ENCODE assay signal across 1 cellular context in genomic region chr11:61792310-61793083, GRCh38.
A peak's percentile ranks its signal among the peaks of the same experiment; 100 is the strongest.
TF ChIP-seq lines count a peak whose summit lies in the region.

Gene FEN1 (plus strand): TSS chr11:61792911. CDS start chr11:61795362, 2,451 bp downstream.
Gene TMEM258 (minus strand): TSS chr11:61792599. CDS start chr11:61792558, 41 bp downstream.

TF ChIP-seq in K562, 482 proteins besides CTCF, POLR2A, EP300 and RAD21 (continued from another document and continues in another):
- TF ChIP-seq, protein P1, sequence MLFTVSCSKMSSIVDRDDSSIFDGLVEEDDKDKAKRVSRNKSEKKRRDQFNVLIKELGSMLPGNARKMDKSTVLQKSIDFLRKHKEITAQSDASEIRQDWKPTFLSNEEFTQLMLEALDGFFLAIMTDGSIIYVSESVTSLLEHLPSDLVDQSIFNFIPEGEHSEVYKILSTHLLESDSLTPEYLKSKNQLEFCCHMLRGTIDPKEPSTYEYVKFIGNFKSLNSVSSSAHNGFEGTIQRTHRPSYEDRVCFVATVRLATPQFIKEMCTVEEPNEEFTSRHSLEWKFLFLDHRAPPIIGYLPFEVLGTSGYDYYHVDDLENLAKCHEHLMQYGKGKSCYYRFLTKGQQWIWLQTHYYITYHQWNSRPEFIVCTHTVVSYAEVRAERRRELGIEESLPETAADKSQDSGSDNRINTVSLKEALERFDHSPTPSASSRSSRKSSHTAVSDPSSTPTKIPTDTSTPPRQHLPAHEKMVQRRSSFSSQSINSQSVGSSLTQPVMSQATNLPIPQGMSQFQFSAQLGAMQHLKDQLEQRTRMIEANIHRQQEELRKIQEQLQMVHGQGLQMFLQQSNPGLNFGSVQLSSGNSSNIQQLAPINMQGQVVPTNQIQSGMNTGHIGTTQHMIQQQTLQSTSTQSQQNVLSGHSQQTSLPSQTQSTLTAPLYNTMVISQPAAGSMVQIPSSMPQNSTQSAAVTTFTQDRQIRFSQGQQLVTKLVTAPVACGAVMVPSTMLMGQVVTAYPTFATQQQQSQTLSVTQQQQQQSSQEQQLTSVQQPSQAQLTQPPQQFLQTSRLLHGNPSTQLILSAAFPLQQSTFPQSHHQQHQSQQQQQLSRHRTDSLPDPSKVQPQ (CRISPR knock-in tag; IDR thresholded peaks at IDR 0.05; ENCODE audit: borderline replicate concordance), result no peak; the same call in 1 of the 2 replicates
- no peak for TF ChIP-seq NR0B1 (IDR thresholded peaks at IDR 0.05; ENCODE audit: partially characterized antibody)
- TF ChIP-seq HDAC3 (IDR thresholded peaks at IDR 0.05; ENCODE audit: borderline replicate concordance, partially characterized antibody), result no peak
- TF ChIP-seq SRF (CRISPR knock-in tag; IDR thresholded peaks at IDR 0.05), result peak in 1 of 2 experiments; percentile 14; a peak in 1 of 4 replicates
- TF ChIP-seq ETV1 (tag; conservative IDR thresholded peaks at IDR 0.05; ENCODE audit: low read depth), result peak; percentile 83
- no peak for TF ChIP-seq CEBPZ (IDR thresholded peaks at IDR 0.05; ENCODE audit: borderline replicate concordance, low read depth, low read length)
- TF ChIP-seq ZNF586 (CRISPR knock-in tag; conservative IDR thresholded peaks at IDR 0.05), result no peak
- TF ChIP-seq ZNF140 (CRISPR knock-in tag; IDR thresholded peaks at IDR 0.05), result no peak
- TF ChIP-seq EWSR1 (IDR thresholded peaks at IDR 0.05; ENCODE audit: borderline replicate concordance, low read depth, partially characterized antibody), result no peak
- peak; percentile 94 for TF ChIP-seq KAT7 (CRISPR knock-in tag; IDR thresholded peaks at IDR 0.05; ENCODE audit: borderline replicate concordance)
- TF ChIP-seq ZNF584 (CRISPR knock-in tag; IDR thresholded peaks at IDR 0.05; ENCODE audit: low read depth), result no peak; the same call in none of the 2 replicates
- TF ChIP-seq, protein P2, sequence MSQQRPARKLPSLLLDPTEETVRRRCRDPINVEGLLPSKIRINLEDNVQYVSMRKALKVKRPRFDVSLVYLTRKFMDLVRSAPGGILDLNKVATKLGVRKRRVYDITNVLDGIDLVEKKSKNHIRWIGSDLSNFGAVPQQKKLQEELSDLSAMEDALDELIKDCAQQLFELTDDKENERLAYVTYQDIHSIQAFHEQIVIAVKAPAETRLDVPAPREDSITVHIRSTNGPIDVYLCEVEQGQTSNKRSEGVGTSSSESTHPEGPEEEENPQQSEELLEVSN (IDR thresholded peaks at IDR 0.05; ENCODE audit: borderline replicate concordance in 1 of 2, extremely low read depth in 1 of 2, insufficient read depth in 1 of 2, insufficient read length in 1 of 2, low read depth in 1 of 2, low read length in 1 of 2, poor library complexity in 1 of 2, severe bottlenecking in 1 of 2), result peak; percentile 88 to 90
- TF ChIP-seq KDM5B (IDR thresholded peaks at IDR 0.05; ENCODE audit: insufficient replicate concordance, low read depth, low read length), result peak; percentile 89
- TF ChIP-seq BRD4 (IDR thresholded peaks at IDR 0.05), result peak; percentile 98; the same call in 1 of the 2 replicates
- TF ChIP-seq, protein P3, sequence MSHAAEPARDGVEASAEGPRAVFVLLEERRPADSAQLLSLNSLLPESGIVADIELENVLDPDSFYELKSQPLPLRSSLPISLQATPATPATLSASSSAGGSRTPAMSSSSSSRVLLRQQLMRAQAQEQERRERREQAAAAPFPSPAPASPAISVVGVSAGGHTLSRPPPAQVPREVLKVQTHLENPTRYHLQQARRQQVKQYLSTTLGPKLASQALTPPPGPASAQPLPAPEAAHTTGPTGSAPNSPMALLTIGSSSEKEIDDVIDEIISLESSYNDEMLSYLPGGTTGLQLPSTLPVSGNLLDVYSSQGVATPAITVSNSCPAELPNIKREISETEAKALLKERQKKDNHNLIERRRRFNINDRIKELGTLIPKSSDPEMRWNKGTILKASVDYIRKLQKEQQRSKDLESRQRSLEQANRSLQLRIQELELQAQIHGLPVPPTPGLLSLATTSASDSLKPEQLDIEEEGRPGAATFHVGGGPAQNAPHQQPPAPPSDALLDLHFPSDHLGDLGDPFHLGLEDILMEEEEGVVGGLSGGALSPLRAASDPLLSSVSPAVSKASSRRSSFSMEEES (CRISPR knock-in tag; IDR thresholded peaks at IDR 0.05), result peak; percentile 99
- TF ChIP-seq CREB1 (IDR thresholded peaks at IDR 0.05), result no peak
- TF ChIP-seq CREB1 (CRISPR knock-in tag; IDR thresholded peaks at IDR 0.05), result peak; percentile 53; the same call in 1 of the 2 replicates
- 0 out of 2 replicates have a peak, but pooled peaks have one; percentile 50 for TF ChIP-seq DPF2 (IDR thresholded peaks at IDR 0.05)
- TF ChIP-seq ZNF384 (IDR thresholded peaks at IDR 0.05; ENCODE audit: low read depth, low read length), result no peak
- TF ChIP-seq, protein P4, sequence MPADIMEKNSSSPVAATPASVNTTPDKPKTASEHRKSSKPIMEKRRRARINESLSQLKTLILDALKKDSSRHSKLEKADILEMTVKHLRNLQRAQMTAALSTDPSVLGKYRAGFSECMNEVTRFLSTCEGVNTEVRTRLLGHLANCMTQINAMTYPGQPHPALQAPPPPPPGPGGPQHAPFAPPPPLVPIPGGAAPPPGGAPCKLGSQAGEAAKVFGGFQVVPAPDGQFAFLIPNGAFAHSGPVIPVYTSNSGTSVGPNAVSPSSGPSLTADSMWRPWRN (IDR thresholded peaks at IDR 0.05; ENCODE audit: low read depth), result no peak; the same call in 1 of the 2 replicates
- TF ChIP-seq, protein P5, sequence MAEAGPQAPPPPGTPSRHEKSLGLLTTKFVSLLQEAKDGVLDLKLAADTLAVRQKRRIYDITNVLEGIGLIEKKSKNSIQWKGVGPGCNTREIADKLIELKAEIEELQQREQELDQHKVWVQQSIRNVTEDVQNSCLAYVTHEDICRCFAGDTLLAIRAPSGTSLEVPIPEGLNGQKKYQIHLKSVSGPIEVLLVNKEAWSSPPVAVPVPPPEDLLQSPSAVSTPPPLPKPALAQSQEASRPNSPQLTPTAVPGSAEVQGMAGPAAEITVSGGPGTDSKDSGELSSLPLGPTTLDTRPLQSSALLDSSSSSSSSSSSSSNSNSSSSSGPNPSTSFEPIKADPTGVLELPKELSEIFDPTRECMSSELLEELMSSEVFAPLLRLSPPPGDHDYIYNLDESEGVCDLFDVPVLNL (CRISPR knock-in tag; IDR thresholded peaks at IDR 0.05; ENCODE audit: low read depth), result peak; percentile 97
- no peak for TF ChIP-seq MECOM (CRISPR knock-in tag; IDR thresholded peaks at IDR 0.05)
- TF ChIP-seq, protein P6, sequence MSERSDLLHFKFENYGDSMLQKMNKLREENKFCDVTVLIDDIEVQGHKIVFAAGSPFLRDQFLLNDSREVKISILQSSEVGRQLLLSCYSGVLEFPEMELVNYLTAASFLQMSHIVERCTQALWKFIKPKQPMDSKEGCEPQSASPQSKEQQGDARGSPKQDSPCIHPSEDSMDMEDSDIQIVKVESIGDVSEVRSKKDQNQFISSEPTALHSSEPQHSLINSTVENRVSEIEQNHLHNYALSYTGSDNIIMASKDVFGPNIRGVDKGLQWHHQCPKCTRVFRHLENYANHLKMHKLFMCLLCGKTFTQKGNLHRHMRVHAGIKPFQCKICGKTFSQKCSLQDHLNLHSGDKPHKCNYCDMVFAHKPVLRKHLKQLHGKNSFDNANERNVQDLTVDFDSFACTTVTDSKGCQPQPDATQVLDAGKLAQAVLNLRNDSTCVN (CRISPR knock-in tag; IDR thresholded peaks at IDR 0.05), result peak; percentile 79; the same call in 1 of the 2 replicates
- no peak for TF ChIP-seq ZC3H8 (IDR thresholded peaks at IDR 0.05)
- no peak for TF ChIP-seq FOS (IDR thresholded peaks at IDR 0.05; ENCODE audit: extremely low read depth, insufficient read length)
- peak; percentile 87 for TF ChIP-seq SREBF1 (IDR thresholded peaks at IDR 0.05; ENCODE audit: borderline replicate concordance, low read depth, low read length)
- no peak for TF ChIP-seq TFAM (CRISPR knock-in tag; conservative IDR thresholded peaks at IDR 0.05)
- TF ChIP-seq JUND (IDR thresholded peaks at IDR 0.05; ENCODE audit: borderline replicate concordance, low read depth, low read length), result no peak; the same call in 1 of the 2 replicates
- TF ChIP-seq JUND (tag; IDR thresholded peaks at IDR 0.05; ENCODE audit: borderline replicate concordance, low read depth, low read length), result peak; percentile 5; the same call in 1 of the 3 replicates
- peak; percentile 17; the same call in 1 of the 2 replicates for TF ChIP-seq KLF1 (tag; IDR thresholded peaks at IDR 0.05)
- TF ChIP-seq, protein P7, sequence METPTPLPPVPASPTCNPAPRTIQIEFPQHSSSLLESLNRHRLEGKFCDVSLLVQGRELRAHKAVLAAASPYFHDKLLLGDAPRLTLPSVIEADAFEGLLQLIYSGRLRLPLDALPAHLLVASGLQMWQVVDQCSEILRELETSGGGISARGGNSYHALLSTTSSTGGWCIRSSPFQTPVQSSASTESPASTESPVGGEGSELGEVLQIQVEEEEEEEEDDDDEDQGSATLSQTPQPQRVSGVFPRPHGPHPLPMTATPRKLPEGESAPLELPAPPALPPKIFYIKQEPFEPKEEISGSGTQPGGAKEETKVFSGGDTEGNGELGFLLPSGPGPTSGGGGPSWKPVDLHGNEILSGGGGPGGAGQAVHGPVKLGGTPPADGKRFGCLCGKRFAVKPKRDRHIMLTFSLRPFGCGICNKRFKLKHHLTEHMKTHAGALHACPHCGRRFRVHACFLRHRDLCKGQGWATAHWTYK (CRISPR knock-in tag; IDR thresholded peaks at IDR 0.05), result peak; percentile 81
- TF ChIP-seq ZNF77 (CRISPR knock-in tag; IDR thresholded peaks at IDR 0.05), result no peak
- TF ChIP-seq PBX2 (CRISPR knock-in tag; IDR thresholded peaks at IDR 0.05; ENCODE audit: low read depth), result no peak
- no peak for TF ChIP-seq PBX2 (tag; conservative IDR thresholded peaks at IDR 0.05; ENCODE audit: low read depth)
- TF ChIP-seq NFATC3 (IDR thresholded peaks at IDR 0.05), result no peak
- TF ChIP-seq TAF15 (IDR thresholded peaks at IDR 0.05; ENCODE audit: low read depth, low read length), result no peak
- no peak for TF ChIP-seq ZNF449 (CRISPR knock-in tag; IDR thresholded peaks at IDR 0.05)
- no peak for TF ChIP-seq ZNF561 (CRISPR knock-in tag; conservative IDR thresholded peaks at IDR 0.05)
- TF ChIP-seq NCOA1 (IDR thresholded peaks at IDR 0.05; ENCODE audit: low read depth), result peak; percentile 77; the same call in 1 of the 2 replicates
- TF ChIP-seq JUNB (CRISPR knock-in tag; conservative IDR thresholded peaks at IDR 0.05), result no peak; the same call in 1 of the 2 replicates
- peak; percentile 89 for TF ChIP-seq SPI1 (IDR thresholded peaks at IDR 0.05; ENCODE audit: borderline replicate concordance, low read depth, low read length)
- TF ChIP-seq POLR2AphosphoS5 (IDR thresholded peaks at IDR 0.05; ENCODE audit: control insufficient read depth, insufficient read depth, low read depth, low read length), result peak; percentile 70
- TF ChIP-seq SMAD4 (CRISPR knock-in tag; conservative IDR thresholded peaks at IDR 0.05), result 0 out of 2 replicates have a peak, but pooled peaks have one; percentile 44
